24 cellular contexts compared by ENCODE assay signal in the genomic region with DNA sequence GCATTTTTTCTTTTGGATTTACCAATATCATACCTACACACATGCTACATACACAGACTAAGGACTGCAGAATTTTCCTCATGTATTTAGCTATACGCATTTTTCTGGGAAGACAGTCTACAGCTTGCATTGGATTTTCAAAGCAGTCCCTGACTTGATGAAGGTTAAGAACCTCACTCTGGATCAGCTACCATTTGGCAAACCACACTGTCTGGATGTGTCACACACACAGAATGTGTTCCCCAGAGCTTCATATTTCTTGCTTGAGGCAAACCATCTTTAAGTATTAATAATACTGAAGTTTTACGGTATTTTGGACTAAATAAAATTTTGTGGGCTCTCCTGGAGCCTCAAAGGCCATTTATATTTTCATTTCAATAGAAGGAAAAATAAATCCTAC.
DNase-seq lines count a peak whose midpoint lies in the region; ATAC-seq, FAIRE-seq and TF ChIP-seq lines count a peak whose summit lies in the region.
"Had no signal": no experiment of that assay in that cellular context is flagged by ENCODE, and none has a peak within 500 bp of the region (broad histone marks: within the 10 kb centered on the region; RNA-seq: fewer than 3 reads in every experiment).

No MANE protein-coding gene starts in this region.

- peak overlapping the region; percentile 2; the same call in 1 of the 2 replicates for H4K5ac ChIP-seq in IMR-90 (ENCODE audit: low read depth, low read length)

- no peak for TF ChIP-seq RAD21 in IMR-90 (IDR thresholded peaks at IDR 0.05; ENCODE audit: low read length)

- H3K79me1 ChIP-seq in IMR-90 (ENCODE audit: low read depth in 1 of 2, low read length in 2 of 2): peaks cover 38 to 73% of the 10 kb centered on the region in 2 experiments

- H3K14ac ChIP-seq in IMR-90 (replicated peaks; ENCODE audit: low read depth, low read length): no peak overlapping the region

- H2AFZ ChIP-seq in IMR-90 (replicated peaks; ENCODE audit: low read length, poor library complexity): no peak overlapping the region
- no peak overlapping the region for H2AFZ ChIP-seq in keratinocyte (ENCODE audit: control insufficient read depth, low read length)

- H2AK5ac ChIP-seq in IMR-90 (ENCODE audit: low read depth, low read length): no peak overlapping the region

- no peak overlapping the region for H3K9ac ChIP-seq in IMR-90 (ENCODE audit: low read depth, low read length)
- no peak overlapping the region for H3K9ac ChIP-seq in keratinocyte (ENCODE audit: control insufficient read depth, extremely low read depth, insufficient read depth, low read length)

- H4K20me1 ChIP-seq in IMR-90 (ENCODE audit: insufficient read depth, low read length) (peaks cover 14% of the 10 kb centered on the region; the same call in 1 of the 2 replicates), keratinocyte (ENCODE audit: control insufficient read depth, extremely low read depth, insufficient read depth, low read length) (no peaks in the 10 kb centered on the region)

- intact Hi-C loops in IMR-90 (cut with micrococcal nuclease): no loop called here

- H3K79me2 ChIP-seq in keratinocyte (ENCODE audit: control insufficient read depth, insufficient read depth, low read length): no peaks in the 10 kb centered on the region

- no peak overlapping the region for H3K23ac ChIP-seq in IMR-90 (ENCODE audit: low read depth, low read length)

- ATAC-seq in IMR-90 (ENCODE audit: low read depth): peak; percentile 38
- no peak for ATAC-seq in HG02840 (IDR thresholded peaks at IDR 0.05; ENCODE audit: low FRiP score, unreplicated experiment)
- ATAC-seq in HG03039 (IDR thresholded peaks at IDR 0.05; ENCODE audit: unreplicated experiment): no peak
- ATAC-seq: left lobe of liver had no signal

- no TSS peak for BruUV-seq in IMR-90 (replicated peaks; lab: Mats Ljungman, UMichigan)

- H3K18ac ChIP-seq in IMR-90 (ENCODE audit: low read depth, low read length): no peak overlapping the region

- TF ChIP-seq CTCF in AG10803 (conservative IDR thresholded peaks at IDR 0.05; ENCODE audit: low read length) (no peak), IMR-90 (conservative IDR thresholded peaks at IDR 0.05; ENCODE audit: low read depth, low read length) (no peak), keratinocyte (optimal IDR thresholded peaks at IDR 0.05 in 1 of 3, IDR thresholded peaks at IDR 0.05 in 1 of 3, conservative IDR thresholded peaks at IDR 0.05 in 1 of 3; ENCODE audit: extremely low read depth in 1 of 3, insufficient read depth in 2 of 3, low read length in 3 of 3) (no peak)

- H3K27me3 ChIP-seq in IMR-90 (ENCODE audit: control insufficient read depth, insufficient read depth, low read length) (no peaks in the 10 kb centered on the region), keratinocyte (ENCODE audit: control insufficient read depth, extremely low read depth, insufficient read depth, low read length) (no peaks in the 10 kb centered on the region)
- H3K27me3 ChIP-seq: colonic mucosa, neutrophil, vagina had no signal

- H3K36me3 ChIP-seq in IMR-90 (ENCODE audit: control insufficient read depth, insufficient read depth, low read length) (peaks cover 1% of the 10 kb centered on the region; the same call in 1 of the 2 replicates), keratinocyte (ENCODE audit: control insufficient read depth in 2 of 2, extremely low read depth in 1 of 2, insufficient read depth in 2 of 2, low read length in 2 of 2) (no peaks in the 10 kb centered on the region)
- H3K36me3 ChIP-seq: colonic mucosa, neutrophil, vagina had no signal

- no peak overlapping the region for H4K8ac ChIP-seq in IMR-90 (ENCODE audit: low read depth in 2 of 2, low read length in 2 of 2)

- no peak overlapping the region for H2BK5ac ChIP-seq in IMR-90 (ENCODE audit: low read depth, low read length, poor library complexity, severe bottlenecking)

- H3K4me1 ChIP-seq in IMR-90 (ENCODE audit: control insufficient read depth, insufficient read depth, low read length) (peaks cover 19% of the 10 kb centered on the region), keratinocyte (ENCODE audit: control insufficient read depth, extremely low read depth, insufficient read depth, low read length) (peaks cover 2% of the 10 kb centered on the region)
- H3K4me1 ChIP-seq: colonic mucosa had no signal

- H3K4ac ChIP-seq in IMR-90 (ENCODE audit: low read depth, low read length): no peak overlapping the region

- CTCF ChIA-PET in IMR-90 (lab: Yijun Ruan, JAX): interaction anchor here (0.6 to 0.9 kb wide), 3 partner anchors 16 to 278 kb away, joined by 3 read pairs; no protein-coding TSS in a partner anchor

- peaks cover 24% of the 10 kb centered on the region for H3K9me1 ChIP-seq in IMR-90 (ENCODE audit: insufficient read depth, low read length)
- H3K9me1 ChIP-seq in keratinocyte (ENCODE audit: control insufficient read depth, extremely low read depth, insufficient read depth, low read length): no peaks in the 10 kb centered on the region

- no peak overlapping the region for H2BK120ac ChIP-seq in IMR-90 (ENCODE audit: low read depth, low read length)

- H3K27ac ChIP-seq in IMR-90 (ENCODE audit: insufficient read depth, low read length) (no peak overlapping the region), keratinocyte (ENCODE audit: control insufficient read depth, insufficient read depth, low read length) (no peak overlapping the region)
- H3K27ac ChIP-seq: colonic mucosa, neutrophil, vagina, VCaP had no signal

- no peak overlapping the region for H4K91ac ChIP-seq in IMR-90 (ENCODE audit: insufficient read depth, low read depth, low read length)

- H3K4me3 ChIP-seq in AG10803 (ENCODE audit: low read length) (no peak overlapping the region), IMR-90 (ENCODE audit: insufficient read depth, low read depth, low read length) (no peak overlapping the region), keratinocyte (ENCODE audit: control insufficient read depth in 2 of 3, extremely low read depth in 1 of 3, insufficient read depth in 2 of 3, low read depth in 1 of 3, low read length in 3 of 3) (no peak overlapping the region)
- H3K4me3 ChIP-seq: colonic mucosa, vagina had no signal

- DNase-seq in AG10803 (ENCODE audit: low read depth) (peak; percentile 75), IMR-90 (peak; percentile 77), cerebellar cortex (ENCODE audit: low spot score) (peak; percentile 60), keratinocyte (ENCODE audit: low read depth, low spot score) (no peak), dermis blood vessel endothelial cell (no peak), NCI-H187 (lab: John Stamatoyannopoulos, UW) (no peak)
- DNase-seq: activated CD4-positive, alpha-beta T cell treated with anti-CD3 and anti-CD28 coated beads, Interleukin-2, amount 50 U/mL, for 4 hours; activated T-cell treated with anti-CD3 and anti-CD28 coated beads for 4 hours; anterior cingulate cortex; CD8-positive, alpha-beta memory T cell; colonic mucosa; DND-41; KG1; NCI-H1092; NCI-H2081 treated with DMSO at 0.1 percent for 48 hours; NCI-H510A; retina; stimulated activated CD4-positive, alpha-beta T cell treated with anti-CD3 and anti-CD28 coated beads, Interleukin-15, amount 100 ng/mL, for 24 hours had no signal

- dilution Hi-C loops in IMR-90 (cut with HindIII; ENCODE audit: low sequenced_read_pairs, unreplicated experiment): no loop called here
- dilution Hi-C loops in keratinocyte (cut with MboI; ENCODE audit: extremely low pct_ligation_motif_present, low sequenced_read_pairs): no loop called here

- no peak overlapping the region for H2BK20ac ChIP-seq in IMR-90 (ENCODE audit: low read depth, low read length)

- H2AK9ac ChIP-seq in IMR-90 (replicated peaks; ENCODE audit: low read depth, low read length, poor library complexity): no peak overlapping the region

- H3K4me2 ChIP-seq in IMR-90 (ENCODE audit: low read depth, low read length): no peak overlapping the region
- H3K4me2 ChIP-seq in keratinocyte (ENCODE audit: control insufficient read depth, extremely low read depth, insufficient read depth, low read depth, low read length): no peak overlapping the region

- no peak overlapping the region for H3K56ac ChIP-seq in IMR-90 (ENCODE audit: extremely low read depth, insufficient read depth, low read length)

- H2BK15ac ChIP-seq in IMR-90 (ENCODE audit: low read depth, low read length): no peak overlapping the region

- H3K9me3 ChIP-seq in IMR-90 (ENCODE audit: control insufficient read depth, insufficient read depth, low read length) (no peaks in the 10 kb centered on the region), keratinocyte (ENCODE audit: control insufficient read depth, low read depth, low read length) (no peaks in the 10 kb centered on the region)
- H3K9me3 ChIP-seq: colonic mucosa, neutrophil, vagina had no signal

- peak; percentile 57 for FAIRE-seq in keratinocyte (lab: Jason Lieb, UNC)

- in situ Hi-C loops in IMR-90 (cut with MboI; ENCODE audit: low sequenced_read_pairs): no loop called here

- no CpG with 5 or more reads among the region's 2 CpGs for WGBS in IMR-90 (ENCODE audit: extremely low coverage in 2 of 2, insufficient read length in 1 of 2), 2 experiments

- POLR2A ChIA-PET in IMR-90 (lab: Charles Lee; ENCODE audit: unreplicated experiment): no interaction called here

- TF ChIP-seq POLR2A in IMR-90 (IDR thresholded peaks at IDR 0.05; ENCODE audit: low read depth, low read length): no peak

TF ChIP-seq in IMR-90, 13 proteins besides CTCF, POLR2A, EP300 and RAD21 (continues in another document):
- TF ChIP-seq FOS (IDR thresholded peaks at IDR 0.05; ENCODE audit: low read depth, low read length) (no peak), RCOR1 (IDR thresholded peaks at IDR 0.05; ENCODE audit: insufficient replicate concordance, low read length) (no peak), CEBPB (IDR thresholded peaks at IDR 0.05; ENCODE audit: low read depth, low read length) (no peak), MAFK (IDR thresholded peaks at IDR 0.05; ENCODE audit: low read depth, low read length) (no peak), MAZ (IDR thresholded peaks at IDR 0.05; ENCODE audit: borderline replicate concordance, low read depth, low read length) (no peak), SMC3 (IDR thresholded peaks at IDR 0.05; ENCODE audit: low read depth, low read length) (no peak), CHD1 (IDR thresholded peaks at IDR 0.05; ENCODE audit: low read depth, low read length) (no peak), NFE2L2 (IDR thresholded peaks at IDR 0.05; ENCODE audit: low read depth, low read length) (no peak), MXI1 (IDR thresholded peaks at IDR 0.05; ENCODE audit: borderline replicate concordance, low read depth, low read length) (no peak)
- TF ChIP-seq, protein P1, sequence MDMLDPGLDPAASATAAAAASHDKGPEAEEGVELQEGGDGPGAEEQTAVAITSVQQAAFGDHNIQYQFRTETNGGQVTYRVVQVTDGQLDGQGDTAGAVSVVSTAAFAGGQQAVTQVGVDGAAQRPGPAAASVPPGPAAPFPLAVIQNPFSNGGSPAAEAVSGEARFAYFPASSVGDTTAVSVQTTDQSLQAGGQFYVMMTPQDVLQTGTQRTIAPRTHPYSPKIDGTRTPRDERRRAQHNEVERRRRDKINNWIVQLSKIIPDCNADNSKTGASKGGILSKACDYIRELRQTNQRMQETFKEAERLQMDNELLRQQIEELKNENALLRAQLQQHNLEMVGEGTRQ (IDR thresholded peaks at IDR 0.05; ENCODE audit: low read depth, low read length): no peak

Comparison
In these comparisons a context has a peak if more than half of its experiments do, and no peak if none do; other contexts are left out.
1. DNase-seq: peak in AG10803 (single experiment), IMR-90 (single experiment) and cerebellar cortex (single experiment); none in keratinocyte (single experiment), dermis blood vessel endothelial cell (single experiment) and NCI-H187 (0 of 2).